ENCODE assay signal across 2 cellular contexts in genomic region chr5:179190851-179191505, GRCh38.
TF ChIP-seq lines count a peak whose summit lies in the region.

No MANE protein-coding gene starts in this region.

TF ChIP-seq in IMR-90, 13 proteins besides CTCF, POLR2A, EP300 and RAD21:
- TF ChIP-seq USF2 (IDR thresholded peaks at IDR 0.05; ENCODE audit: low read depth, low read length) (no peak), RCOR1 (IDR thresholded peaks at IDR 0.05; ENCODE audit: insufficient replicate concordance, low read length) (no peak), MAZ (IDR thresholded peaks at IDR 0.05; ENCODE audit: borderline replicate concordance, low read depth, low read length) (no peak), ELK1 (IDR thresholded peaks at IDR 0.05; ENCODE audit: borderline replicate concordance, low read depth, low read length) (no peak), RFX5 (IDR thresholded peaks at IDR 0.05; ENCODE audit: low read depth, low read length) (no peak), SMC3 (IDR thresholded peaks at IDR 0.05; ENCODE audit: low read depth, low read length) (no peak), CHD1 (IDR thresholded peaks at IDR 0.05; ENCODE audit: low read depth, low read length) (no peak), FOS (IDR thresholded peaks at IDR 0.05; ENCODE audit: low read depth, low read length) (no peak), MAFK (IDR thresholded peaks at IDR 0.05; ENCODE audit: low read depth, low read length) (no peak), MXI1 (IDR thresholded peaks at IDR 0.05; ENCODE audit: borderline replicate concordance, low read depth, low read length) (no peak), CEBPB (IDR thresholded peaks at IDR 0.05; ENCODE audit: low read depth, low read length) (no peak), NFE2L2 (IDR thresholded peaks at IDR 0.05; ENCODE audit: low read depth, low read length) (no peak), BHLHE40 (IDR thresholded peaks at IDR 0.05; ENCODE audit: low read depth, low read length) (no peak)

TF ChIP-seq in HepG2, 621 proteins besides CTCF, POLR2A, EP300 and RAD21:
- no peak for TF ChIP-seq MLLT10 (CRISPR knock-in tag; IDR thresholded peaks at IDR 0.05)
- TF ChIP-seq ZNF687 (CRISPR knock-in tag; IDR thresholded peaks at IDR 0.05), result peak; percentile 11; the same call in 1 of the 2 replicates
- TF ChIP-seq KLF16 (CRISPR knock-in tag; IDR thresholded peaks at IDR 0.05), result no peak
- no peak for TF ChIP-seq ZNF788 (CRISPR knock-in tag; IDR thresholded peaks at IDR 0.05; ENCODE audit: borderline replicate concordance)
